8 cellular contexts compared by ENCODE assay signal in the genomic region with DNA sequence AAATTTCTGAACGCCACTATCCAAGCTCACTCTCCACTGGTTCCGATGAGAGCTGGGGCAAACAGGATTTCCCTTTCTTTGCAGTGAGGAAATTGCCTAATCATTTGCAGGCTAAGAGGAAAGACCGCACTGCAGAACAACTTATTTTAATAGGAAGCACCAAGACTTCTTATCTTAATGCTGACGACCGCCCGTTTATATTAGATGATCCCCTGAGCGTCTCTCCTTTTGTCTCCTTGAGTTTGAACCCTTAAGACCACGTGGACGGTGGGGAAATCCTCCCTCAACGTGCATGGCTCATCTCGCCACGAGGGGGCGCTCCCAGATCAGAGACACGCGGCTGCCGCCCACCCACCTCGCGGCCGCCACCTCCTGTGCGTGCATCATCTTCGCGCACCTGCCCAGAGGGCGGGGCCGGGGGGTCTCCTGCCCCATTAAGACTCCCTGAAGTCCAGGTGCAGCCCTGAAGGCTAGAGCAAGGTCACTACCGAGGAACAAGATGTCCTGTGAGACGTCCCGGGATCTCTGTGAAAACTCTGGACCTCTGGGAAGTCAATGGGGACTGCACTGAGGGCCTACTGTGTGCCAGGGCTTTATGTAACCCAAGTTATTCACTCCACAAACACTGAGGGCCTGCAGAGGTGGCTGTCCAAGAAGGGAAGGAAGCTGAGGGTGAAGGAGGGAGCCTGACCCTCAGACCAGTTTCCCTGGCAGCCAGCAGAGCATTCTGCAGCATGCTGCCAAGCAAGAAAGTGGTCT. TPM values are rescaled to one million over a fixed set of nuclear protein-coding genes. Genes with fewer than 3 reads are reported as not detected.
DNase-seq lines count a peak whose midpoint lies in the region; ATAC-seq and FAIRE-seq lines count a peak whose summit lies in the region.

No MANE protein-coding gene starts in this region.

- DNase-seq in ELR (ENCODE audit: low read depth) (peak; percentile 66), HuH-7.5 (ENCODE audit: low spot score) (peak; percentile 61), RCC 7860 (ENCODE audit: low spot score) (peak; percentile 19), fibroblast of the conjunctiva (ENCODE audit: low read depth) (peak; percentile 31), neuronal stem cell (ENCODE audit: low spot score) (peak; percentile 74)
- peak; percentile 81 to 82 for DNase-seq in stimulated activated naive CD8-positive, alpha-beta T cell treated with anti-CD3 and anti-CD28 coated beads, Interleukin-15, amount 100 ng/mL, for 72 hours

- H3K14ac ChIP-seq in neuronal stem cell (ENCODE audit: low read length) = no peak overlapping the region

- peak; percentile 88 for ATAC-seq in activated T-helper 17 cell treated with anti-CD3 and anti-CD28 coated beads, Interleukin-2, amount 50 U/mL, for 72 hours (replicated peaks)
- ATAC-seq in stimulated activated naive CD8-positive, alpha-beta T cell treated with anti-CD3 and anti-CD28 coated beads, Interleukin-15, amount 100 ng/mL, for 72 hours = peak; percentile 92
- ATAC-seq in HG02623 (IDR thresholded peaks at IDR 0.05; ENCODE audit: unreplicated experiment) = no peak

- H3K23ac ChIP-seq in neuronal stem cell (ENCODE audit: low read depth, low read length, poor library complexity) = no peak overlapping the region

- H3K27me3 ChIP-seq in neuronal stem cell (ENCODE audit: control insufficient read depth in 3 of 3, insufficient read depth in 3 of 3, low read depth in 1 of 3, low read length in 3 of 3) = peaks cover 0 to 69% (median 3%) of the 10 kb centered on the region in 3 experiments

- peak overlapping the region; percentile 77 for H2AFZ ChIP-seq in neuronal stem cell (ENCODE audit: low read length)

- no peak overlapping the region for H3K9ac ChIP-seq in neuronal stem cell (ENCODE audit: low read depth, low read length, poor library complexity)

- no peaks in the 10 kb centered on the region for H3K36me3 ChIP-seq in neuronal stem cell (replicated peaks in 1 of 2; ENCODE audit: control insufficient read depth in 2 of 2, insufficient read depth in 2 of 2, low read length in 2 of 2)

- H2BK12ac ChIP-seq in neuronal stem cell (ENCODE audit: low read length) = no peak overlapping the region

- WGBS in neuronal stem cell (ENCODE audit: extremely low coverage in 2 of 2, insufficient read length in 2 of 2, insufficient replicate concordance in 1 of 2), 2 donors = no CpG with 5 or more reads among the region's 27 CpGs

- no peaks in the 10 kb centered on the region for H3K4me1 Mint-ChIP-seq in activated T-helper 17 cell treated with anti-CD3 and anti-CD28 coated beads, Interleukin-2, amount 50 U/mL, for 72 hours
- H3K4me1 Mint-ChIP-seq in stimulated activated naive CD8-positive, alpha-beta T cell treated with anti-CD3 and anti-CD28 coated beads, Interleukin-15, amount 100 ng/mL, for 72 hours = peaks cover 15% of the 10 kb centered on the region

- H3K27me3 Mint-ChIP-seq in activated T-helper 17 cell treated with anti-CD3 and anti-CD28 coated beads, Interleukin-2, amount 50 U/mL, for 72 hours = peaks cover 32% of the 10 kb centered on the region
- H3K27me3 Mint-ChIP-seq in stimulated activated naive CD8-positive, alpha-beta T cell treated with anti-CD3 and anti-CD28 coated beads, Interleukin-15, amount 100 ng/mL, for 72 hours = peaks cover 47% of the 10 kb centered on the region

- H3K79me1 ChIP-seq in neuronal stem cell (ENCODE audit: low read depth, low read length) = no peaks in the 10 kb centered on the region

- H3K27ac Mint-ChIP-seq in activated T-helper 17 cell treated with anti-CD3 and anti-CD28 coated beads, Interleukin-2, amount 50 U/mL, for 72 hours = peak overlapping the region; percentile 66
- H3K27ac Mint-ChIP-seq in stimulated activated naive CD8-positive, alpha-beta T cell treated with anti-CD3 and anti-CD28 coated beads, Interleukin-15, amount 100 ng/mL, for 72 hours = peak overlapping the region; percentile 58 to 68

- no peak overlapping the region for H3K27ac ChIP-seq in neuronal stem cell (replicated peaks; ENCODE audit: low read length)

- H3K9me3 ChIP-seq in neuronal stem cell (replicated peaks in 1 of 2; ENCODE audit: control insufficient read depth in 2 of 2, insufficient read depth in 1 of 2, low read depth in 1 of 2, low read length in 2 of 2) = peaks cover 0 to 2% of the 10 kb centered on the region in 2 donors

- peak overlapping the region; percentile 48 for H3K18ac ChIP-seq in neuronal stem cell (ENCODE audit: low read length)

- no peaks in the 10 kb centered on the region for H3K36me3 Mint-ChIP-seq in activated T-helper 17 cell treated with anti-CD3 and anti-CD28 coated beads, Interleukin-2, amount 50 U/mL, for 72 hours (ENCODE audit: low read depth)

- H4K91ac ChIP-seq in neuronal stem cell (ENCODE audit: low read depth, low read length, poor library complexity) = no peak overlapping the region

- peak overlapping the region; percentile 75 for H3K4me3 Mint-ChIP-seq in activated T-helper 17 cell treated with anti-CD3 and anti-CD28 coated beads, Interleukin-2, amount 50 U/mL, for 72 hours
- H3K4me3 Mint-ChIP-seq in stimulated activated naive CD8-positive, alpha-beta T cell treated with anti-CD3 and anti-CD28 coated beads, Interleukin-15, amount 100 ng/mL, for 72 hours = peak overlapping the region; percentile 60 to 61

- H3K9me3 Mint-ChIP-seq in activated T-helper 17 cell treated with anti-CD3 and anti-CD28 coated beads, Interleukin-2, amount 50 U/mL, for 72 hours = no peaks in the 10 kb centered on the region
- no peaks in the 10 kb centered on the region for H3K9me3 Mint-ChIP-seq in stimulated activated naive CD8-positive, alpha-beta T cell treated with anti-CD3 and anti-CD28 coated beads, Interleukin-15, amount 100 ng/mL, for 72 hours

- FAIRE-seq in RCC 7860 (lab: Jason Lieb, UNC) = no peak

- no peak overlapping the region for H2BK15ac ChIP-seq in neuronal stem cell (ENCODE audit: low read length)

- no peak overlapping the region for H3K4me3 ChIP-seq in neuronal stem cell (ENCODE audit: low read length in 2 of 2)

- no peak overlapping the region for H4K8ac ChIP-seq in neuronal stem cell (ENCODE audit: low read depth, low read length)

- H2AK5ac ChIP-seq in neuronal stem cell (ENCODE audit: low read depth, low read length) = peak overlapping the region; percentile 24

- H3K4ac ChIP-seq in neuronal stem cell (ENCODE audit: low read length) = no peak overlapping the region

- peaks cover 0 to 3% of the 10 kb centered on the region in 2 donors for H3K4me1 ChIP-seq in neuronal stem cell (ENCODE audit: control insufficient read depth in 2 of 2, insufficient read depth in 1 of 2, low read depth in 1 of 2, low read length in 2 of 2)

- H2BK5ac ChIP-seq in neuronal stem cell (ENCODE audit: low read length) = no peak overlapping the region

- H3K4me2 ChIP-seq in neuronal stem cell (ENCODE audit: insufficient read depth, low read length, poor library complexity, severe bottlenecking) = peak overlapping the region; percentile 54

- H2BK120ac ChIP-seq in neuronal stem cell (ENCODE audit: low read depth, low read length) = no peak overlapping the region

RNA-seq across cellular contexts. Expression of a gene that starts 28.2 kb away (rescaled TPM):
- not detected for total RNA-seq in activated T-helper 17 cell treated with anti-CD3 and anti-CD28 coated beads, Interleukin-2, amount 50 U/mL, for 72 hours
- polyA plus RNA-seq in neuronal stem cell (2013, experiment 1 of 2) = 0.06 TPM
- polyA plus RNA-seq in neuronal stem cell (2013, experiment 2 of 2) = 0.01 TPM

Comparison
In these comparisons a context has a peak if more than half of its experiments do, and no peak if none do; other contexts are left out.
1. DNase-seq: peak in every context shown above with its lines; median percentile 82 in stimulated activated naive CD8-positive, alpha-beta T cell treated with anti-CD3 and anti-CD28 coated beads, Interleukin-15, amount 100 ng/mL, for 72 hours; 74 in neuronal stem cell; 66 in ELR; 61 in HuH-7.5; 31 in fibroblast of the conjunctiva; 19 in RCC 7860.